Comparison of ENCODE assay signal across 3 cellular contexts in the genomic region with DNA sequence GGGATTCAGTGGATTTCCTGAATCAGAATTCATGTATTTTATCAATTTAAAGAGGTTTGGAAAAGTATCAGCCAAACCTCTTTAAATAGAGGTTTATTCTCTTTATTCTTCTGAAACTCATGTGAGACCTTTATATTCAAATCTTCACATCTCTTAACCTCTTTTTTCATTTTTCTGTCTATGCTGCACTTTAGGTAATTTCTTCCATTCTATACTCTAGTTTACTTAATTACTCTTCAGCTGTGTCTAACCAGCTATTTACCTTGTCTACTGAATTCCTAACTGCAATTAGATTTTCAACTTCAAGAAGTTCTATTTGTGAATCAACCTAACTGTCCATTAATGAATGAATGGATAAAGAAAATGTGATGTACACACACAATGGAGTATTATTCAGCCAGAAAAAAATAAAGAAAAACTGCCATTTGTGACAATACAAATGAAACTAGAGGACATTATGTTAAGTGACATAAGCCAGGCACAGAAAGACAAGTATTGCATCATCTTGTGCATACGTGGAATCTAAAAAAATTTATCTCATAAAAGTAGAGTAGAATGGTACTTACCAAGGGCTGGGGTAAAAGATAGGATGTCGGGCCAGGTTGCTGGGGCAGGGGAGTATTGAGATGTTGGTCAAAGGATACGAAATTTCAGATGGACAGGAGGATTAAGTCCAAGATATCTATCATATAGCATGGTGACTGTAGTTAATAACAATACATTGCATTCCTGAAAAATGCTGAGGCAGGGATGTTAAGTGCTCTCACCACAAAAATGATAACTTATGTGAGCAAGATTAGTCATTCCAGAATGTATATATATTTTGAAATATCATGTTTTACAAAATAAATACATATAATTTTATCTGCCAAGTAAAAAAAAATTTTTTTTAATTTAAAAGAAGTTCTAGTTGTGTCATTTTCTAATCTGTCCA.
TF ChIP-seq lines count a peak whose summit lies in the region.

No MANE protein-coding gene starts in this region.

TF ChIP-seq in SK-N-SH treated with all-trans-retinoic acid at 6 μM for 48 hours, 23 proteins besides CTCF, POLR2A, EP300 and RAD21:
- TF ChIP-seq GLIS3 (CRISPR knock-in tag; IDR thresholded peaks at IDR 0.05) (no peak), ZNF565 (CRISPR knock-in tag; conservative IDR thresholded peaks at IDR 0.05; ENCODE audit: low read depth) (no peak), TCF4 (CRISPR knock-in tag; IDR thresholded peaks at IDR 0.05; ENCODE audit: borderline replicate concordance) (no peak), SNAI2 (CRISPR knock-in tag; IDR thresholded peaks at IDR 0.05) (no peak), ZNF8 (CRISPR knock-in tag; IDR thresholded peaks at IDR 0.05) (no peak), ZFP30 (CRISPR knock-in tag; IDR thresholded peaks at IDR 0.05) (peak; percentile 79), TOX (CRISPR knock-in tag; IDR thresholded peaks at IDR 0.05; ENCODE audit: borderline replicate concordance) (no peak), ZFP3 (CRISPR knock-in tag; IDR thresholded peaks at IDR 0.05) (no peak)
TF ChIP-seq in SK-N-SH treated with all-trans-retinoic acid at 6 μM for 48 hours: peak in this region for 1.

TF ChIP-seq in SK-N-SH, 30 proteins besides CTCF, POLR2A, EP300 and RAD21:
- no peak for TF ChIP-seq FOXJ3 (CRISPR knock-in tag; IDR thresholded peaks at IDR 0.05)
- no peak for TF ChIP-seq SIN3A (IDR thresholded peaks at IDR 0.05; ENCODE audit: borderline replicate concordance, low read depth, low read length)
- TF ChIP-seq ELF1 (IDR thresholded peaks at IDR 0.05), result no peak
- TF ChIP-seq RCOR1 (IDR thresholded peaks at IDR 0.05; ENCODE audit: low read length), result no peak
- TF ChIP-seq FOSL2 (IDR thresholded peaks at IDR 0.05; ENCODE audit: borderline replicate concordance, low read depth), result no peak
- TF ChIP-seq GABPA (IDR thresholded peaks at IDR 0.05; ENCODE audit: low read depth), result no peak
- TF ChIP-seq FOXM1 (IDR thresholded peaks at IDR 0.05; ENCODE audit: low read depth), result no peak
- TF ChIP-seq TCF12 (IDR thresholded peaks at IDR 0.05), result no peak
- TF ChIP-seq YY1 (IDR thresholded peaks at IDR 0.05; ENCODE audit: low read depth), result no peak
- no peak for TF ChIP-seq JUND (IDR thresholded peaks at IDR 0.05)
- no peak for TF ChIP-seq RXRA (IDR thresholded peaks at IDR 0.05; ENCODE audit: borderline replicate concordance, low read depth)

TF ChIP-seq in H1, 55 proteins besides CTCF, POLR2A, EP300 and RAD21:
- TF ChIP-seq CBX8 (IDR thresholded peaks at IDR 0.05; ENCODE audit: borderline replicate concordance, low read depth, low read length), result no peak
- peak; percentile 21; the same call in 1 of the 2 replicates for TF ChIP-seq CEBPB (IDR thresholded peaks at IDR 0.05; ENCODE audit: low read depth, low read length)
